12 cellular contexts compared by ENCODE assay signal in genomic region chr21:36835383-36835795, GRCh38.
DNase-seq lines count a peak whose midpoint lies in the region; ATAC-seq and TF ChIP-seq lines count a peak whose summit lies in the region.
"Had no signal": no experiment of that assay in that cellular context is flagged by ENCODE, and none has a peak within 500 bp of the region (broad histone marks: within the 10 kb centered on the region; RNA-seq: fewer than 3 reads in every experiment).

No MANE protein-coding gene starts in this region.

- in situ Hi-C loops in GM13977 (cut with MboI; ENCODE audit: low pct_unique_long_range_greater_than_20kb, low sequenced_read_pairs, unreplicated experiment) = no loop called here

- H3K27ac ChIP-seq in right atrium auricular region = no peak overlapping the region
- H3K27ac ChIP-seq: KMS-11, thyroid gland had no signal

- H3K9me3 ChIP-seq in right atrium auricular region = no peaks in the 10 kb centered on the region
- H3K9me3 ChIP-seq: thyroid gland had no signal

- no peaks in the 10 kb centered on the region for H3K36me3 ChIP-seq in right atrium auricular region
- H3K36me3 ChIP-seq: thyroid gland had no signal

- H3K4me3 ChIP-seq in right atrium auricular region = no peak overlapping the region
- H3K4me3 ChIP-seq: thyroid gland had no signal

- DNase-seq in Right ventricle myocardium inferior (ENCODE audit: missing footprints) (no peak), right atrium auricular region (ENCODE audit: low spot score) (no peak), SHP77 (lab: John Stamatoyannopoulos, UW) (peak; percentile 21 to 34), left cardiac atrium (no peak), COLO668 (lab: John Stamatoyannopoulos, UW; ENCODE audit: unreplicated experiment) (no peak), GM13977 (ENCODE audit: low spot score) (no peak), ecto neural progenitor cell (ENCODE audit: low spot score) (no peak)
- DNase-seq: activated T-cell treated with anti-CD3 and anti-CD28 coated beads, Interleukin-2, amount 50 U/mL, for 4 hours; NCI-H2081 treated with DMSO at 0.1 percent for 48 hours; thyroid gland had no signal

- TF ChIP-seq CTCF in right atrium auricular region (IDR thresholded peaks at IDR 0.05) = no peak
- no peak for TF ChIP-seq CTCF in GM13977 (IDR thresholded peaks at IDR 0.05; ENCODE audit: extremely low read depth, insufficient read depth, missing control alignments)

- ATAC-seq in Right ventricle myocardium inferior = peak; percentile 95
- peak; percentile 84 to 87 for ATAC-seq in left cardiac atrium
- no peak for ATAC-seq in HG03378 (IDR thresholded peaks at IDR 0.05; ENCODE audit: unreplicated experiment)
- ATAC-seq: activated T-cell treated with anti-CD3 and anti-CD28 coated beads, Interleukin-2, amount 50 U/mL, for 4 hours had no signal

- peaks cover 0 to 8% of the 10 kb centered on the region in 2 donors for H3K4me1 ChIP-seq in right atrium auricular region

- H3K27me3 ChIP-seq in right atrium auricular region = no peaks in the 10 kb centered on the region
- H3K27me3 ChIP-seq: thyroid gland had no signal

- intact Hi-C loops in Right ventricle myocardium inferior (cut with DNase I) (no loop called here), left cardiac atrium (cut with DNase I) (no loop called here)

Comparison
In these comparisons a context has a peak if more than half of its experiments do, and no peak if none do; other contexts are left out.
1. DNase-seq: peak in SHP77 (2 of 2); none in Right ventricle myocardium inferior (single experiment), right atrium auricular region (single experiment), left cardiac atrium (single experiment), COLO668 (single experiment), GM13977 (single experiment) and ecto neural progenitor cell (single experiment).